ENCODE assay signal across 14 cellular contexts in the genomic region with DNA sequence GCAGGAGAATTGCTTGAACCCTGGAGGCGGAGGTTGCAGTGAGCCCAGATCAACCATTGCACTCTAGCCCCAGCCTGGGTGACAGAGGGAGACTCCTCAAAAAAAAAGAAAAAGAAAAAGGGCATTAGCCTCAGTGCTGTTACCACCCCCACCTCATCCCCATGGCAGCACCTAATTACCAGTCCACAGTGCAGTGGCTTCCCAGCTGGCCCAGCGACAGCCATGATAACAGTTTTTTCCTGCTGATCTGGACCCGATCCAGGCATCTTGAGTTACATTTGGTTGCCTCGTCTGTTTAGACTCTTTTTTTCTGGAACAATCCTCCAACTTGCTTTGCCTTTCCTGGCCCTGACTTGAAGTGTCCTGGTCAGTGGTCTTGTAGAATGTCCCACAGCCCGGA. TPM values are rescaled to one million over a fixed set of nuclear protein-coding genes. Genes with fewer than 3 reads are reported as not detected.
DNase-seq lines count a peak whose midpoint lies in the region; ATAC-seq and TF ChIP-seq lines count a peak whose summit lies in the region.
"Had no signal": no experiment of that assay in that cellular context is flagged by ENCODE, and none has a peak within 500 bp of the region (broad histone marks: within the 10 kb centered on the region; RNA-seq: fewer than 3 reads in every experiment).

No MANE protein-coding gene starts in this region.

- no peak overlapping the region for H3K27ac Mint-ChIP-seq in glutamatergic neuron (ENCODE audit: unreplicated experiment)
- H3K27ac Mint-ChIP-seq: activated CD8-positive, alpha-beta T cell treated with anti-CD3 and anti-CD28 coated beads for 36 hours; activated naive CD8-positive, alpha-beta T cell treated with anti-CD3 and anti-CD28 coated beads, Interleukin-2, amount 10 ng/mL, durations not matched to agents 7 days and 5 days had no signal

- ATAC-seq in HG02588 (IDR thresholded peaks at IDR 0.05; ENCODE audit: unreplicated experiment), result no peak
- ATAC-seq: activated CD8-positive, alpha-beta T cell treated with anti-CD3 and anti-CD28 coated beads for 36 hours; left cardiac atrium had no signal

- no peaks in the 10 kb centered on the region for H3K27me3 ChIP-seq in smooth muscle cell (ENCODE audit: low read depth)

- H3K9me3 ChIP-seq in smooth muscle cell (replicated peaks; ENCODE audit: low read depth), result no peaks in the 10 kb centered on the region

- DNase-seq in D341Med (ENCODE audit: low spot score) (peak; percentile 77), NCI-H1417 (lab: John Stamatoyannopoulos, UW) (peak in 2 of 3 experiments; percentile 69 to 88), OCI-M1 (lab: John Stamatoyannopoulos, UW) (peak; percentile 55), glutamatergic neuron (peak; percentile 25), SIG-M5 treated with dmso at 0.1 percent for 504 hours (lab: John Stamatoyannopoulos, UW; ENCODE audit: unreplicated experiment) (no peak), smooth muscle cell (lab: John Stamatoyannopoulos, UW; ENCODE audit: unreplicated experiment) (no peak), GM13976 (ENCODE audit: low spot score) (no peak)
- DNase-seq: activated CD8-positive, alpha-beta T cell treated with anti-CD3 and anti-CD28 coated beads for 36 hours; activated naive CD8-positive, alpha-beta T cell treated with anti-CD3 and anti-CD28 coated beads, Interleukin-2, amount 10 ng/mL, durations not matched to agents 7 days and 5 days; left cardiac atrium; PC-9; stimulated activated CD4-positive, alpha-beta T cell treated with anti-CD3 and anti-CD28 coated beads, Interleukin-15, amount 100 ng/mL, for 24 hours; stimulated activated CD8-positive, alpha-beta memory T cell treated with anti-CD3 and anti-CD28 coated beads, Interleukin-4, amount 100 ng/mL, for 48 hours had no signal

- peaks cover 40% of the 10 kb centered on the region for H3K4me1 Mint-ChIP-seq in glutamatergic neuron (ENCODE audit: low read depth, unreplicated experiment)

- no peaks in the 10 kb centered on the region for H3F3A ChIP-seq in smooth muscle cell (ENCODE audit: low read depth)

- H3K79me2 ChIP-seq in smooth muscle cell (ENCODE audit: low read depth), result peaks cover 89% of the 10 kb centered on the region

- H3K4me3 ChIP-seq in smooth muscle cell, result no peak overlapping the region
- H3K4me3 ChIP-seq: PC-9 had no signal

- H3K4me2 ChIP-seq in smooth muscle cell, result no peak overlapping the region
- H3K4me2 ChIP-seq: PC-9 had no signal

- peaks cover 5% of the 10 kb centered on the region for H3K9me3 Mint-ChIP-seq in glutamatergic neuron (ENCODE audit: unreplicated experiment)
- H3K9me3 Mint-ChIP-seq: activated CD8-positive, alpha-beta T cell treated with anti-CD3 and anti-CD28 coated beads for 36 hours; activated naive CD8-positive, alpha-beta T cell treated with anti-CD3 and anti-CD28 coated beads, Interleukin-2, amount 10 ng/mL, durations not matched to agents 7 days and 5 days had no signal

- no peaks in the 10 kb centered on the region for H3K36me3 ChIP-seq in smooth muscle cell (ENCODE audit: low read depth)

- H3K4me1 ChIP-seq in smooth muscle cell (ENCODE audit: low read depth), result peaks cover 16% of the 10 kb centered on the region

- no peak overlapping the region for H2AFZ ChIP-seq in smooth muscle cell (ENCODE audit: low read depth)
- H2AFZ ChIP-seq: PC-9 had no signal

- peaks cover 99% of the 10 kb centered on the region for H4K20me1 ChIP-seq in smooth muscle cell (ENCODE audit: low read depth)

- no peak overlapping the region for H3K27ac ChIP-seq in smooth muscle cell (ENCODE audit: low read depth)
- H3K27ac ChIP-seq: PC-9 had no signal

- in situ Hi-C loops in GM13976 (cut with MboI; ENCODE audit: low sequenced_read_pairs, unreplicated experiment), result no loop called here

- H3K9ac ChIP-seq in smooth muscle cell (ENCODE audit: low read depth), result no peak overlapping the region

- H3K36me3 Mint-ChIP-seq in glutamatergic neuron (ENCODE audit: unreplicated experiment), result no peaks in the 10 kb centered on the region
- H3K36me3 Mint-ChIP-seq: activated naive CD8-positive, alpha-beta T cell treated with anti-CD3 and anti-CD28 coated beads, Interleukin-2, amount 10 ng/mL, durations not matched to agents 7 days and 5 days had no signal

- H3K4me3 Mint-ChIP-seq in glutamatergic neuron (ENCODE audit: unreplicated experiment), result peak overlapping the region; percentile 61
- H3K4me3 Mint-ChIP-seq: activated CD8-positive, alpha-beta T cell treated with anti-CD3 and anti-CD28 coated beads for 36 hours; activated naive CD8-positive, alpha-beta T cell treated with anti-CD3 and anti-CD28 coated beads, Interleukin-2, amount 10 ng/mL, durations not matched to agents 7 days and 5 days had no signal

- 48% methylated on average over 5 of the region's 5 CpGs for WGBS in smooth muscle cell (ENCODE audit: low lambda C conversion rate)

- no peak for TF ChIP-seq CTCF in glutamatergic neuron (IDR thresholded peaks at IDR 0.05; ENCODE audit: partially characterized antibody, unreplicated experiment)
- TF ChIP-seq CTCF in smooth muscle cell (IDR thresholded peaks at IDR 0.05; ENCODE audit: borderline replicate concordance, insufficient read depth, poor library complexity, severe bottlenecking), result no peak
- TF ChIP-seq CTCF in GM13976 (IDR thresholded peaks at IDR 0.05; ENCODE audit: borderline replicate concordance, control extremely low read depth, extremely low read depth, insufficient read depth, missing control alignments), result no peak

- peaks cover 8% of the 10 kb centered on the region for H3K27me3 Mint-ChIP-seq in glutamatergic neuron (ENCODE audit: unreplicated experiment)
- H3K27me3 Mint-ChIP-seq: activated CD8-positive, alpha-beta T cell treated with anti-CD3 and anti-CD28 coated beads for 36 hours; activated naive CD8-positive, alpha-beta T cell treated with anti-CD3 and anti-CD28 coated beads, Interleukin-2, amount 10 ng/mL, durations not matched to agents 7 days and 5 days had no signal

RNA-seq across cellular contexts. Expression of gene NCS1, which starts 24.4 kb away (rescaled TPM):
- total RNA-seq in glutamatergic neuron (ENCODE audit: unreplicated experiment), result 312 TPM
- 28.0 and 39.8 TPM in 2 replicates for total RNA-seq in smooth muscle cell
- polyA plus RNA-seq in smooth muscle cell, result 49.7 and 59.3 TPM in 2 replicates

Comparison
In these comparisons a context has a peak if more than half of its experiments do, and no peak if none do; other contexts are left out.
1. DNase-seq: peak in D341Med (single experiment), NCI-H1417 (2 of 3), OCI-M1 (single experiment) and glutamatergic neuron (single experiment); none in SIG-M5 treated with dmso at 0.1 percent for 504 hours (single experiment), smooth muscle cell (single experiment) and GM13976 (single experiment).